In the genomic region with DNA sequence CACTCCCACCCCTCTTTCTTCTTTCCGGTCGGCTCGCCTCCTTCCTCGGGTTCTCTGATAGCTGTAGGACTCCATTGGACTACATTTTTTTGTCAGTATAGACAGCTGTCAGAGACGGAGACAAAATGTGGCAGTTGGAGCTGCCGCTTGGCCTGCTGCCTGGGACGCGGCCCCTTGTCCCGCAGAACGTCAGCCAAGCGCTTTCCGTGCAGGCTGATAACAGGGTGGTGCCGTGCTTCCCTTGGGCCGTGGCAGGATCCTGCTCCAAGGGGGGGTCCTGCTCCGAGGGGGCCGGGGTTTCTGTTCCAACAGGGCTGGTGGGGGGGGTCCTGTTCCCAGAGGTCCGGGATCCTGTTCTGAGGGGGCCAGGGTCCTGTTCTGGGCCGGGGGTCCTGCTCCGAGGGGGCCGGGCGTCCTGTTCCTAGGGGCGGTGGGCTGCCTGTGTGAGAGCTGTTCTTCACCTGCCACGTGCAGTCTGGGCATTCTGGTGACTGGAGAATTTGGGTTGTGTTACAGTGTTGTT, we compare ENCODE assay signal across 9 cellular contexts. TPM values are rescaled to one million over a fixed set of nuclear protein-coding genes. Genes with fewer than 3 reads are reported as not detected.
DNase-seq lines count a peak whose midpoint lies in the region; ATAC-seq, FAIRE-seq and TF ChIP-seq lines count a peak whose summit lies in the region.
"Had no signal": no experiment of that assay in that cellular context is flagged by ENCODE, and none has a peak within 500 bp of the region (broad histone marks: within the 10 kb centered on the region; RNA-seq: fewer than 3 reads in every experiment).

No MANE protein-coding gene starts in this region.

- intact Hi-C loops in mucosa of descending colon (cut with DNase I, micrococcal nuclease) (no loop called here), uterus (cut with DNase I; ENCODE audit: low total_unique reads) (no loop called here)

- no peaks in the 10 kb centered on the region for H3K9me3 Mint-ChIP-seq in activated naive CD4-positive, alpha-beta T cell treated with anti-CD3 and anti-CD28 coated beads, Interleukin-2, amount 50 U/mL, for 24 hours
- no peaks in the 10 kb centered on the region for H3K9me3 Mint-ChIP-seq in central memory CD8-positive, alpha-beta T cell

- H3K4me3 ChIP-seq in mucosa of descending colon (no peak overlapping the region), uterus (peak overlapping the region; percentile 51 to 53)

- H3K27me3 Mint-ChIP-seq in activated naive CD4-positive, alpha-beta T cell treated with anti-CD3 and anti-CD28 coated beads, Interleukin-2, amount 50 U/mL, for 24 hours: no peaks in the 10 kb centered on the region
- no peaks in the 10 kb centered on the region for H3K27me3 Mint-ChIP-seq in central memory CD8-positive, alpha-beta T cell

- no peak for TF ChIP-seq CTCF in mucosa of descending colon (IDR thresholded peaks at IDR 0.05)
- no peak for TF ChIP-seq CTCF in uterus (IDR thresholded peaks at IDR 0.05)

- H3K27me3 ChIP-seq in uterus: no peaks in the 10 kb centered on the region

- no peak for FAIRE-seq in GM12891 (lab: Jason Lieb, UNC)

- H3K4me1 ChIP-seq in mucosa of descending colon (ENCODE audit: low read depth): peaks cover 79% of the 10 kb centered on the region
- H3K4me1 ChIP-seq in uterus: peaks cover 15 to 52% of the 10 kb centered on the region in 2 donors

- H3K4me1 Mint-ChIP-seq in activated naive CD4-positive, alpha-beta T cell treated with anti-CD3 and anti-CD28 coated beads, Interleukin-2, amount 50 U/mL, for 24 hours: peaks cover 64% of the 10 kb centered on the region
- H3K4me1 Mint-ChIP-seq in central memory CD8-positive, alpha-beta T cell: peaks cover 74% of the 10 kb centered on the region

- H3K27ac Mint-ChIP-seq in activated naive CD4-positive, alpha-beta T cell treated with anti-CD3 and anti-CD28 coated beads, Interleukin-2, amount 50 U/mL, for 24 hours: peak overlapping the region; percentile 89
- peak overlapping the region; percentile 96 for H3K27ac Mint-ChIP-seq in central memory CD8-positive, alpha-beta T cell (ENCODE audit: low read depth)

- peak overlapping the region; percentile 94 for H3K4me3 Mint-ChIP-seq in activated naive CD4-positive, alpha-beta T cell treated with anti-CD3 and anti-CD28 coated beads, Interleukin-2, amount 50 U/mL, for 24 hours
- H3K4me3 Mint-ChIP-seq in central memory CD8-positive, alpha-beta T cell: peak overlapping the region; percentile 91

- ATAC-seq in central memory CD8-positive, alpha-beta T cell (replicated peaks; ENCODE audit: extremely low read depth, poor library complexity, severe bottlenecking): no peak
- ATAC-seq in mucosa of descending colon (no peak), HG02763 (IDR thresholded peaks at IDR 0.05; ENCODE audit: unreplicated experiment) (no peak)

- H3K36me3 ChIP-seq in mucosa of descending colon (ENCODE audit: low read depth) (no peaks in the 10 kb centered on the region), uterus (no peaks in the 10 kb centered on the region)

- DNase-seq in activated naive CD4-positive, alpha-beta T cell (lab: John Stamatoyannopoulos, UW): no peak
- no peak for DNase-seq in central memory CD8-positive, alpha-beta T cell (ENCODE audit: low spot score in 2 of 2)
- peak in 2 of 3 donors; percentile 31 to 66 for DNase-seq in mucosa of descending colon
- DNase-seq in uterus: no peak
- no peak for DNase-seq in GM12891 (ENCODE audit: insufficient read length, low spot score)
- no peak for DNase-seq in NCI-H82 treated with DMSO at 0.1 percent for 48 hours (lab: John Stamatoyannopoulos, UW; ENCODE audit: unreplicated experiment)
- DNase-seq: stimulated activated CD4-positive, alpha-beta T cell treated with anti-CD3 and anti-CD28 coated beads, Interleukin-12 subunit alpha, Interleukin-12 subunit beta, amount 100 ng/mL, for 4 hours had no signal

- peaks cover 4% of the 10 kb centered on the region for H3K36me3 Mint-ChIP-seq in activated naive CD4-positive, alpha-beta T cell treated with anti-CD3 and anti-CD28 coated beads, Interleukin-2, amount 50 U/mL, for 24 hours
- H3K36me3 Mint-ChIP-seq in central memory CD8-positive, alpha-beta T cell (ENCODE audit: insufficient read depth): peaks cover 82% of the 10 kb centered on the region

- TF ChIP-seq POLR2A in uterus (IDR thresholded peaks at IDR 0.05) (no peak), GM12891 (IDR thresholded peaks at IDR 0.05; ENCODE audit: low read depth, low read length) (no peak)

- peak overlapping the region; percentile 83 to 91 for H3K27ac ChIP-seq in uterus

- H3K9me3 ChIP-seq in mucosa of descending colon (no peaks in the 10 kb centered on the region), uterus (no peaks in the 10 kb centered on the region)

TF ChIP-seq in GM12891, 5 proteins besides CTCF, POLR2A, EP300 and RAD21:
- no peak for TF ChIP-seq TAF1 (IDR thresholded peaks at IDR 0.05; ENCODE audit: low read depth, low read length)
- TF ChIP-seq POLR2AphosphoS5 (IDR thresholded peaks at IDR 0.05; ENCODE audit: low read depth, low read length): no peak
- no peak for TF ChIP-seq SPI1 (IDR thresholded peaks at IDR 0.05; ENCODE audit: low read depth, low read length)
- no peak for TF ChIP-seq POU2F2 (IDR thresholded peaks at IDR 0.05; ENCODE audit: low read depth, low read length)
- TF ChIP-seq PAX5 (IDR thresholded peaks at IDR 0.05; ENCODE audit: insufficient read depth, low read length, severe bottlenecking): no peak
TF ChIP-seq in GM12891: peak in this region for 0.

RNA-seq across cellular contexts. Expression of a gene that starts 4.9 kb away (rescaled TPM):
- total RNA-seq in mucosa of descending colon (10 to 100 TPM; 26.8 to 86.6 (median 29.0) TPM), uterus (100 to 1,000 TPM in 1 of 4 donors, 10 to 100 TPM in 3; 22.8 to 148 (median 34.9) TPM)
- polyA plus RNA-seq in GM12891 (2012; ENCODE audit: low read depth, missing spikeins): 3.2 TPM

RNA-seq across cellular contexts. Expression of a gene that starts 38.4 kb away (rescaled TPM):
- total RNA-seq in mucosa of descending colon (10 to 100 TPM; 23.4 to 42.6 (median 32.0) TPM), uterus (10 to 100 TPM in 2 of 4 donors, 1 to 10 TPM in 2; 1.5 to 68.5 (median 15.4) TPM)
- 47.2 TPM for polyA plus RNA-seq in GM12891 (2012; ENCODE audit: low read depth, missing spikeins)

Comparison
In these comparisons a context has a peak if more than half of its experiments do, and no peak if none do; other contexts are left out.
1. DNase-seq: peak in mucosa of descending colon (2 of 3); none in activated naive CD4-positive, alpha-beta T cell (0 of 4), central memory CD8-positive, alpha-beta T cell (0 of 2), uterus (0 of 2), GM12891 (single experiment) and NCI-H82 treated with DMSO at 0.1 percent for 48 hours (single experiment).